In the genomic region with DNA sequence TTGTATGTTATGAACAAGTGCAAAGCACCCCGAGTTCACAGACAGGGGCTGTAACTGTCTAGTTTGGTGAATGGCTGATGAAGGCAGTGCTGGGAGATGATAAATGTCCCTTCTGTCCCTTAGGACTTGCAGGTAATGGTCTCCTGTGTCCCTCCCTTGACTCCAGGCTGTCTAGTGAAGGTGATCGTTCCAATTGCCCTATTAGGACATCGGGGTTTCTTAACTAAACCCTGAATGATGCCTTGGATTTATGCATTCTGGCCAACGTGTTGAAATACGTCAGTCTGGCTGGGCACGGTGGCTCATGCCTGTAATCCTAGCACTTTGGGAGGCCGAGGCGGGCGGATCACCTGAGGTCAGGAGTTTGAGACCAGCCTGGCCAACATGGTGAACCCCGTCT, we compare ENCODE assay signal across 20 cellular contexts.
DNase-seq lines count a peak whose midpoint lies in the region; ATAC-seq and TF ChIP-seq lines count a peak whose summit lies in the region.
"Had no signal": no experiment of that assay in that cellular context is flagged by ENCODE, and none has a peak within 500 bp of the region (broad histone marks: within the 10 kb centered on the region; RNA-seq: fewer than 3 reads in every experiment).

No MANE protein-coding gene starts in this region.

- peaks cover 84% of the 10 kb centered on the region for H3K4me1 Mint-ChIP-seq in activated CD4-positive, alpha-beta T cell treated with anti-CD3 and anti-CD28 coated beads for 36 hours
- H3K4me1 Mint-ChIP-seq in progenitor cell of endocrine pancreas (ENCODE audit: low read depth), result peaks cover 40% of the 10 kb centered on the region
- peaks cover 14% of the 10 kb centered on the region for H3K4me1 Mint-ChIP-seq in type B pancreatic cell (ENCODE audit: unreplicated experiment)

- H3K27ac ChIP-seq in Peyer's patch, result peak overlapping the region; percentile 59 to 80 (median 62)
- peak overlapping the region; percentile 67 for H3K27ac ChIP-seq in effector memory CD4-positive, alpha-beta T cell (ENCODE audit: insufficient read depth, low read length, poor library complexity, severe bottlenecking)
- H3K27ac ChIP-seq: GM23248, thyroid gland had no signal

- intact Hi-C loops in activated CD4-positive, alpha-beta T cell treated with anti-CD3 and anti-CD28 coated beads for 36 hours (cut with DNase I, micrococcal nuclease), result loop anchor here (5.0 to 10.0 kb wide), 6 partner anchors 133 to 343 kb away; partner anchors contain the start of gene PRKCQ (in 2 of the 2)

- peaks cover 20% of the 10 kb centered on the region for H3K36me3 Mint-ChIP-seq in activated CD4-positive, alpha-beta T cell treated with anti-CD3 and anti-CD28 coated beads for 36 hours (ENCODE audit: low read depth)
- H3K36me3 Mint-ChIP-seq in progenitor cell of endocrine pancreas (ENCODE audit: insufficient read depth), result peaks cover 1% of the 10 kb centered on the region
- H3K36me3 Mint-ChIP-seq in type B pancreatic cell, result no peaks in the 10 kb centered on the region
- H3K36me3 Mint-ChIP-seq: stimulated activated memory B cell treated with anti-CD40 and anti-IgM and Interleukin-4, amounts not matched to agents 10 μg/mL and 1 μg/mL and 100 μg/mL, for 72 hours had no signal

- no peaks in the 10 kb centered on the region for H3K27me3 Mint-ChIP-seq in activated CD4-positive, alpha-beta T cell treated with anti-CD3 and anti-CD28 coated beads for 36 hours
- no peaks in the 10 kb centered on the region for H3K27me3 Mint-ChIP-seq in progenitor cell of endocrine pancreas
- H3K27me3 Mint-ChIP-seq in type B pancreatic cell, result peaks cover 4% of the 10 kb centered on the region
- H3K27me3 Mint-ChIP-seq: B cell; stimulated activated memory B cell treated with anti-CD40 and anti-IgM and Interleukin-4, amounts not matched to agents 10 μg/mL and 1 μg/mL and 100 μg/mL, for 72 hours had no signal

- no peaks in the 10 kb centered on the region for H3K4me1 ChIP-seq in Peyer's patch
- peaks cover 30% of the 10 kb centered on the region for H3K4me1 ChIP-seq in effector memory CD4-positive, alpha-beta T cell (ENCODE audit: control insufficient read depth, insufficient read depth, low read length, poor library complexity, severe bottlenecking)

- H3K4me3 Mint-ChIP-seq in activated CD4-positive, alpha-beta T cell treated with anti-CD3 and anti-CD28 coated beads for 36 hours, result no peak overlapping the region
- no peak overlapping the region for H3K4me3 Mint-ChIP-seq in progenitor cell of endocrine pancreas (ENCODE audit: low read depth)
- no peak overlapping the region for H3K4me3 Mint-ChIP-seq in type B pancreatic cell
- H3K4me3 Mint-ChIP-seq: B cell; stimulated activated memory B cell treated with anti-CD40 and anti-IgM and Interleukin-4, amounts not matched to agents 10 μg/mL and 1 μg/mL and 100 μg/mL, for 72 hours had no signal

- POLR2A ChIA-PET in activated CD4-positive, alpha-beta T cell treated with anti-CD3 and anti-CD28 coated beads for 36 hours (lab: Charles Lee), result no interaction called here

- no peak for ATAC-seq in activated CD4-positive, alpha-beta T cell treated with anti-CD3 and anti-CD28 coated beads for 36 hours
- ATAC-seq in GM18517 (IDR thresholded peaks at IDR 0.05; ENCODE audit: unreplicated experiment), result no peak
- ATAC-seq: Right ventricle myocardium inferior; stimulated activated memory B cell treated with anti-CD40 and anti-IgM and Interleukin-4, amounts not matched to agents 10 μg/mL and 1 μg/mL and 100 μg/mL, for 72 hours had no signal

- peak overlapping the region; percentile 92 for H3K27ac Mint-ChIP-seq in activated CD4-positive, alpha-beta T cell treated with anti-CD3 and anti-CD28 coated beads for 36 hours
- H3K27ac Mint-ChIP-seq in progenitor cell of endocrine pancreas (peak overlapping the region; percentile 79), type B pancreatic cell (no peak overlapping the region)
- H3K27ac Mint-ChIP-seq: B cell had no signal

- no peak for DNase-seq in activated CD4-positive, alpha-beta T cell treated with anti-CD3 and anti-CD28 coated beads for 36 hours
- no peak for DNase-seq in activated CD4-positive, alpha-beta T cell treated with anti-CD3 and anti-CD28 coated beads, Interleukin-2, amount 50 U/mL, for 4 hours
- no peak for DNase-seq in Peyer's patch
- no peak for DNase-seq in effector memory CD4-positive, alpha-beta T cell
- no peak for DNase-seq in progenitor cell of endocrine pancreas (ENCODE audit: low spot score, unreplicated experiment)
- no peak for DNase-seq in type B pancreatic cell (ENCODE audit: extremely low spot score, unreplicated experiment)
- no peak for DNase-seq in amniotic stem cell (lab: John Stamatoyannopoulos, UW)
- DNase-seq: activated CD4-positive, alpha-beta T cell treated with anti-CD3 and anti-CD28 coated beads for 1 hour; activated CD8-positive, alpha-beta memory T cell treated with anti-CD3 and anti-CD28 coated beads, Interleukin-2, amount 50 U/mL, for 48 hours; activated gamma-delta T cell; dermis blood vessel endothelial cell; GM23248; mucosa of descending colon; NCI-H1092; NCI-H1930; thyroid gland had no signal

- H3K4me3 ChIP-seq in Peyer's patch, result no peak overlapping the region
- H3K4me3 ChIP-seq in effector memory CD4-positive, alpha-beta T cell (ENCODE audit: insufficient read depth, low read depth, low read length, poor library complexity, severe bottlenecking), result no peak overlapping the region
- H3K4me3 ChIP-seq: GM23248, mucosa of descending colon, thyroid gland had no signal

- TF ChIP-seq POLR2A in Peyer's patch (IDR thresholded peaks at IDR 0.05), result no peak

- no peaks in the 10 kb centered on the region for H3K9me3 ChIP-seq in Peyer's patch
- H3K9me3 ChIP-seq in effector memory CD4-positive, alpha-beta T cell (ENCODE audit: control insufficient read depth, low read length), result no peaks in the 10 kb centered on the region
- H3K9me3 ChIP-seq: mucosa of descending colon, thyroid gland had no signal

- H3K27me3 ChIP-seq in Peyer's patch, result no peaks in the 10 kb centered on the region
- H3K27me3 ChIP-seq in effector memory CD4-positive, alpha-beta T cell (replicated peaks; ENCODE audit: control insufficient read depth, insufficient read depth, low read length, poor library complexity, severe bottlenecking), result no peaks in the 10 kb centered on the region
- H3K27me3 ChIP-seq: thyroid gland had no signal

- CTCF ChIA-PET in activated CD4-positive, alpha-beta T cell treated with anti-CD3 and anti-CD28 coated beads for 36 hours (lab: Charles Lee), result no interaction called here

- TF ChIP-seq CTCF in Peyer's patch (IDR thresholded peaks at IDR 0.05), result no peak
- no peak for TF ChIP-seq CTCF in progenitor cell of endocrine pancreas (IDR thresholded peaks at IDR 0.05; ENCODE audit: unreplicated experiment)
- no peak for TF ChIP-seq CTCF in type B pancreatic cell (conservative IDR thresholded peaks at IDR 0.05)

- no peaks in the 10 kb centered on the region for H3K36me3 ChIP-seq in Peyer's patch
- H3K36me3 ChIP-seq in effector memory CD4-positive, alpha-beta T cell (ENCODE audit: control insufficient read depth, insufficient read depth, low read length), result no peaks in the 10 kb centered on the region
- H3K36me3 ChIP-seq: thyroid gland had no signal

- peaks cover 3% of the 10 kb centered on the region for H3K9me3 Mint-ChIP-seq in activated CD4-positive, alpha-beta T cell treated with anti-CD3 and anti-CD28 coated beads for 36 hours (ENCODE audit: low read depth)
- H3K9me3 Mint-ChIP-seq in progenitor cell of endocrine pancreas (ENCODE audit: low read depth) (no peaks in the 10 kb centered on the region), type B pancreatic cell (no peaks in the 10 kb centered on the region)
- H3K9me3 Mint-ChIP-seq: stimulated activated memory B cell treated with anti-CD40 and anti-IgM and Interleukin-4, amounts not matched to agents 10 μg/mL and 1 μg/mL and 100 μg/mL, for 72 hours had no signal
